Comparison of ENCODE assay signal across 8 cellular contexts in genomic region chr1:154998818-154999650, GRCh38. TPM values are rescaled to one million over a fixed set of nuclear protein-coding genes. Genes with fewer than 3 reads are reported as not detected.
DNase-seq lines count a peak whose midpoint lies in the region; ATAC-seq and TF ChIP-seq lines count a peak whose summit lies in the region.

No MANE protein-coding gene starts in this region.

- H3K4me1 ChIP-seq in H9 (ENCODE audit: insufficient read depth, low read length), result no peaks in the 10 kb centered on the region
- H3K4me1 ChIP-seq in OCI-LY3 (ENCODE audit: low read length), result peaks cover 28% of the 10 kb centered on the region
- peaks cover 15% of the 10 kb centered on the region for H3K4me1 ChIP-seq in fibroblast of lung (ENCODE audit: control insufficient read depth, extremely low read depth, insufficient read depth, low read length)
- peaks cover 16 to 18% of the 10 kb centered on the region in 2 donors for H3K4me1 ChIP-seq in thyroid gland

- no peaks in the 10 kb centered on the region for H3K79me1 ChIP-seq in H9 (ENCODE audit: insufficient read depth, low read depth, low read length, poor library complexity, severe bottlenecking)

- POLR2A ChIA-PET in BJ (lab: Charles Lee), result interaction anchor here (0.6 kb wide), 2 partner anchors 28 to 1115 kb away, joined by 3 to 7 read pairs; no protein-coding TSS in a partner anchor

- H3K9ac ChIP-seq in H9 (ENCODE audit: extremely low read depth, insufficient read length, low read length) (no peak overlapping the region), OCI-LY3 (ENCODE audit: low read length) (peak overlapping the region; percentile 89), fibroblast of lung (ENCODE audit: insufficient read depth, low read length) (no peak overlapping the region), neural cell (ENCODE audit: low read length) (no peak overlapping the region)

- H3K27ac ChIP-seq in H9 (ENCODE audit: insufficient read length, low read depth, low read length) (no peak overlapping the region), OCI-LY3 (ENCODE audit: low read length) (peak overlapping the region; percentile 95), fibroblast of lung (ENCODE audit: insufficient read depth, low read length) (no peak overlapping the region), neural cell (ENCODE audit: low read length) (no peak overlapping the region), thyroid gland (peak overlapping the region in 2 of 3 donors; percentile 95 to 99)

- peaks cover 22% of the 10 kb centered on the region for H3K23me2 ChIP-seq in H9 (ENCODE audit: insufficient read length, low read depth, low read length, poor library complexity, severe bottlenecking)

- no peak overlapping the region for H3K23ac ChIP-seq in H9 (ENCODE audit: insufficient read length, low read depth, low read length)

- no peak overlapping the region for H3K18ac ChIP-seq in H9 (ENCODE audit: insufficient read length, low read depth, low read length)

- H3K4me3 ChIP-seq in BJ (ENCODE audit: low read depth, low read length) (peak overlapping the region; percentile 27), OCI-LY3 (ENCODE audit: low read length) (peak overlapping the region; percentile 84), fibroblast of lung (replicated peaks in 1 of 4; ENCODE audit: control extremely low read depth in 1 of 4, insufficient read depth in 1 of 4, low read depth in 3 of 4, low read length in 4 of 4) (peak overlapping the region in 2 of 4 experiments; percentile 42 to 86), neural cell (ENCODE audit: low read length) (peak overlapping the region; percentile 79), thyroid gland (replicated peaks in 1 of 3) (peak overlapping the region in 1 of 3 donors; percentile 86)

- H3K36me3 ChIP-seq in BJ (ENCODE audit: control insufficient read depth, insufficient read depth, low read length) (no peaks in the 10 kb centered on the region), OCI-LY3 (replicated peaks; ENCODE audit: low read depth, low read length) (peaks cover 2% of the 10 kb centered on the region), fibroblast of lung (ENCODE audit: control insufficient read depth, insufficient read depth, low read length) (no peaks in the 10 kb centered on the region), neural cell (ENCODE audit: insufficient read depth, low read length) (no peaks in the 10 kb centered on the region), thyroid gland (no peaks in the 10 kb centered on the region)

- no peak overlapping the region for H4K8ac ChIP-seq in H9 (replicated peaks; ENCODE audit: insufficient read length, low read depth, low read length)

- H2AK5ac ChIP-seq in H9 (ENCODE audit: insufficient read length, low read length), result no peak overlapping the region

- H3K9me3 ChIP-seq in H9 (ENCODE audit: control insufficient read depth, low read depth, low read length) (no peaks in the 10 kb centered on the region), OCI-LY3 (ENCODE audit: insufficient read depth, low read length) (no peaks in the 10 kb centered on the region), fibroblast of lung (ENCODE audit: control insufficient read depth, insufficient read depth, low read depth, low read length) (no peaks in the 10 kb centered on the region), neural cell (ENCODE audit: low read length) (no peaks in the 10 kb centered on the region), thyroid gland (no peaks in the 10 kb centered on the region)

- peak; percentile 1 to 2 for ATAC-seq in activated T-cell treated with anti-CD3 and anti-CD28 coated beads, Interleukin-2, amount 50 U/mL, for 72 hours (replicated peaks in 1 of 2)

- H3K36me3 Mint-ChIP-seq in H9 (ENCODE audit: insufficient read depth in 1 of 3, low read depth in 3 of 3), result no peaks in the 10 kb centered on the region
- peaks cover 7 to 8% of the 10 kb centered on the region in 2 donors for H3K36me3 Mint-ChIP-seq in activated T-cell treated with anti-CD3 and anti-CD28 coated beads, Interleukin-2, amount 50 U/mL, for 72 hours (ENCODE audit: insufficient read depth in 2 of 2)

- H3K27ac Mint-ChIP-seq in H9, result peak overlapping the region in 1 of 3 experiments; percentile 92; a peak in 2 of 7 replicates
- H3K27ac Mint-ChIP-seq in activated T-cell treated with anti-CD3 and anti-CD28 coated beads, Interleukin-2, amount 50 U/mL, for 72 hours, result peak overlapping the region; percentile 5

- no peak overlapping the region for H2BK12ac ChIP-seq in H9 (ENCODE audit: insufficient read length, low read depth, low read length)

- H3K4ac ChIP-seq in H9 (ENCODE audit: low read depth, low read length), result no peak overlapping the region

- TF ChIP-seq CTCF in BJ (IDR thresholded peaks at IDR 0.05; ENCODE audit: insufficient read depth, low read depth, low read length), result peak; percentile 96
- peak; percentile 90 for TF ChIP-seq CTCF in H9 (conservative IDR thresholded peaks at IDR 0.05)
- TF ChIP-seq CTCF in OCI-LY3 (IDR thresholded peaks at IDR 0.05; ENCODE audit: low read depth, low read length), result peak; percentile 98
- peak; percentile 96 for TF ChIP-seq CTCF in fibroblast of lung (conservative IDR thresholded peaks at IDR 0.05 in 1 of 2, IDR thresholded peaks at IDR 0.05 in 1 of 2; ENCODE audit: low read depth in 1 of 2, low read length in 2 of 2)
- peak; percentile 87 for TF ChIP-seq CTCF in neural cell (IDR thresholded peaks at IDR 0.05; ENCODE audit: poor library complexity, severe bottlenecking)
- TF ChIP-seq CTCF in thyroid gland (IDR thresholded peaks at IDR 0.05), result peak; percentile 33 to 70 (median 63)

- H3K27me3 Mint-ChIP-seq in H9 (ENCODE audit: low read depth), result peaks cover 3% of the 10 kb centered on the region
- no peaks in the 10 kb centered on the region for H3K27me3 Mint-ChIP-seq in activated T-cell treated with anti-CD3 and anti-CD28 coated beads, Interleukin-2, amount 50 U/mL, for 72 hours (ENCODE audit: low read depth)

- peaks cover 3% of the 10 kb centered on the region for H3F3A ChIP-seq in neural cell (ENCODE audit: insufficient read depth, low read length, poor library complexity, severe bottlenecking)

- H4K20me1 ChIP-seq in H9 (ENCODE audit: control insufficient read depth, insufficient read depth, insufficient read length) (no peaks in the 10 kb centered on the region), OCI-LY3 (ENCODE audit: insufficient read depth, low read length) (no peaks in the 10 kb centered on the region), fibroblast of lung (ENCODE audit: control insufficient read depth, extremely low read depth, insufficient read depth, low read length) (no peaks in the 10 kb centered on the region), neural cell (ENCODE audit: insufficient read depth) (no peaks in the 10 kb centered on the region)

- H2BK20ac ChIP-seq in H9 (ENCODE audit: low read depth, low read length, poor library complexity, severe bottlenecking), result no peak overlapping the region

- no peak overlapping the region for H2AFZ ChIP-seq in H9 (ENCODE audit: low read length)
- H2AFZ ChIP-seq in OCI-LY3 (ENCODE audit: low read depth, low read length), result no peak overlapping the region
- peak overlapping the region; percentile 9 for H2AFZ ChIP-seq in fibroblast of lung (ENCODE audit: low read length)
- H2AFZ ChIP-seq in neural cell (ENCODE audit: low read depth, low read length), result no peak overlapping the region

- intact Hi-C loops in thyroid gland (cut with DNase I), result loop anchor here (5.0 kb wide), 1 partner anchor 37 kb away; the partner anchor contains the start of gene PYGO2

- no peak overlapping the region for H2BK15ac ChIP-seq in H9 (ENCODE audit: low read depth, low read length)

- H3K79me2 ChIP-seq in H9 (ENCODE audit: insufficient read depth, low read length), result no peaks in the 10 kb centered on the region; the same call in 1 of the 2 replicates
- peaks cover 15% of the 10 kb centered on the region for H3K79me2 ChIP-seq in OCI-LY3 (ENCODE audit: low read length)
- H3K79me2 ChIP-seq in fibroblast of lung (ENCODE audit: control insufficient read depth, insufficient read depth, low read length), result peaks cover 8% of the 10 kb centered on the region
- H3K79me2 ChIP-seq in neural cell (replicated peaks; ENCODE audit: insufficient read depth, low read length), result no peaks in the 10 kb centered on the region

- TF ChIP-seq POLR2A in thyroid gland (IDR thresholded peaks at IDR 0.05), result no peak

- no peak overlapping the region for H2BK5ac ChIP-seq in H9 (ENCODE audit: insufficient read length, low read length)

- CTCF ChIA-PET in BJ (lab: Yijun Ruan, JAX), result interaction anchor here (0.7 to 9.0 kb wide), 25 partner anchors 11 to 439 kb away, joined by 3 to 95 read pairs (median 6); partner anchors contain the start of genes CKS1B, FLAD1, PBXIP1 and PMVK

- no peaks in the 10 kb centered on the region for H3K27me3 ChIP-seq in BJ (ENCODE audit: control insufficient read depth, insufficient read depth, low read length)
- no peaks in the 10 kb centered on the region for H3K27me3 ChIP-seq in H9 (ENCODE audit: insufficient read depth, low read length)
- H3K27me3 ChIP-seq in OCI-LY3 (ENCODE audit: low read depth, low read length), result no peaks in the 10 kb centered on the region
- H3K27me3 ChIP-seq in fibroblast of lung (ENCODE audit: control insufficient read depth, insufficient read depth, low read length), result no peaks in the 10 kb centered on the region
- peaks cover 9% of the 10 kb centered on the region for H3K27me3 ChIP-seq in neural cell (ENCODE audit: insufficient read depth, low read depth, low read length)
- no peaks in the 10 kb centered on the region for H3K27me3 ChIP-seq in thyroid gland

- H3K4me2 ChIP-seq in H9 (ENCODE audit: insufficient read depth, insufficient read length, low read length) (peak overlapping the region; percentile 90), OCI-LY3 (ENCODE audit: low read length) (peak overlapping the region; percentile 82), fibroblast of lung (ENCODE audit: extremely low read depth, insufficient read depth, low read length) (peak overlapping the region; percentile 67), neural cell (ENCODE audit: low read length) (no peak overlapping the region)

- peaks cover 0 to 2% of the 10 kb centered on the region in 2 experiments; a peak in 2 of 5 replicates for H3K9me3 Mint-ChIP-seq in H9
- no peaks in the 10 kb centered on the region for H3K9me3 Mint-ChIP-seq in activated T-cell treated with anti-CD3 and anti-CD28 coated beads, Interleukin-2, amount 50 U/mL, for 72 hours

- peak overlapping the region; percentile 93 to 97 for H3K4me3 Mint-ChIP-seq in H9
- peak overlapping the region; percentile 63 to 94 for H3K4me3 Mint-ChIP-seq in activated T-cell treated with anti-CD3 and anti-CD28 coated beads, Interleukin-2, amount 50 U/mL, for 72 hours

- no peak overlapping the region for H4K91ac ChIP-seq in H9 (ENCODE audit: insufficient read length, low read depth, low read length)

- no peak for TF ChIP-seq EP300 in neural cell (conservative IDR thresholded peaks at IDR 0.05; ENCODE audit: poor library complexity, severe bottlenecking)

- peak; percentile 62 for TF ChIP-seq RAD21 in neural cell (conservative IDR thresholded peaks at IDR 0.05)

- no peaks in the 10 kb centered on the region for H3K9me2 ChIP-seq in neural cell (ENCODE audit: insufficient read depth, low read length)

- no CpG with 5 or more reads among the region's 50 CpGs for WGBS in H9 (ENCODE audit: extremely low coverage, insufficient read length, low lambda C conversion rate)
- 17 to 21% methylated on average over 31 to 40 of the region's 50 CpGs for WGBS in thyroid gland, 2 donors

- no peak for DNase-seq in BJ (ENCODE audit: low read depth)
- DNase-seq in H9, result peak; percentile 89
- peak; percentile 80 to 82 for DNase-seq in activated T-cell treated with anti-CD3 and anti-CD28 coated beads, Interleukin-2, amount 50 U/mL, for 72 hours
- peak; percentile 59 to 76 for DNase-seq in fibroblast of lung (ENCODE audit: low read depth in 2 of 2)
- peak in 1 of 2 donors; percentile 51 for DNase-seq in thyroid gland
- no peak for DNase-seq in NCI-H2196 (lab: John Stamatoyannopoulos, UW; ENCODE audit: unreplicated experiment)

- no peak overlapping the region for H4K5ac ChIP-seq in H9 (ENCODE audit: insufficient read length, low read depth, low read length)

- no peak overlapping the region for H3K14ac ChIP-seq in H9 (ENCODE audit: insufficient read depth, low read length)

- H3K56ac ChIP-seq in H9 (ENCODE audit: insufficient read length, low read depth, low read length), result no peak overlapping the region

- peaks cover 12 to 26% of the 10 kb centered on the region in 2 experiments for H3K4me1 Mint-ChIP-seq in H9
- peaks cover 36% of the 10 kb centered on the region for H3K4me1 Mint-ChIP-seq in activated T-cell treated with anti-CD3 and anti-CD28 coated beads, Interleukin-2, amount 50 U/mL, for 72 hours (ENCODE audit: low read depth)

- no peak overlapping the region for H2BK120ac ChIP-seq in H9 (ENCODE audit: low read depth, low read length, poor library complexity, severe bottlenecking)

- H3T11ph ChIP-seq in H9 (ENCODE audit: low read length), result no peak overlapping the region

RNA-seq across cellular contexts. Expression of gene ZBTB7B, which starts 3.6 kb away (rescaled TPM):
- polyA plus RNA-seq in BJ (2011; rRNA removed) (18.1 and 29.4 TPM in 2 replicates), fibroblast of lung (6.2 and 7.0 TPM in 2 replicates), neural cell (0.38 and 0.54 TPM in 2 replicates)
- 21.3 and 22.4 TPM in 2 replicates for polyA minus RNA-seq in BJ (2011; rRNA and poly(A)+ RNA removed)
- total RNA-seq in H9 (2021) (33.5 and 38.3 TPM in 2 replicates), fibroblast of lung (12.3 and 19.3 TPM in 2 replicates), thyroid gland (10 to 100 TPM; 35.7 to 89.8 (median 47.3) TPM)
- total RNA-seq in activated T-cell treated with anti-CD3 and anti-CD28 coated beads, Interleukin-2, amount 50 U/mL, for 72 hours, result 100 to 1,000 TPM; 129 to 141 TPM
- 9.6 and 12.2 TPM in 2 replicates for polyA plus RNA-seq in fibroblast of lung (2012)
- polyA minus RNA-seq in fibroblast of lung (ENCODE audit: low replicate concordance) (10.7 and 11.5 TPM in 2 replicates), neural cell (0.24 and 0.46 TPM in 2 replicates)

RNA-seq across cellular contexts. Expression of gene LENEP, which starts 5.6 kb away (rescaled TPM):
- not detected in 2 replicates for polyA plus RNA-seq in BJ (2011; rRNA removed)
- polyA minus RNA-seq in BJ (2011; rRNA and poly(A)+ RNA removed), result 1.2 TPM in 1 of 2 replicates, not detected in the other
- total RNA-seq in H9 (2021), result 1.4 and 2.8 TPM in 2 replicates
- 1 to 10 TPM in 1 of 2 donors, under 1 TPM in 1; 0.65 to 2.3 TPM for total RNA-seq in activated T-cell treated with anti-CD3 and anti-CD28 coated beads, Interleukin-2, amount 50 U/mL, for 72 hours
- 0.26 TPM in 1 of 2 replicates, not detected in the other for total RNA-seq in fibroblast of lung
- not detected in 2 replicates for polyA plus RNA-seq in fibroblast of lung
- not detected in 2 replicates for polyA plus RNA-seq in fibroblast of lung (2012)
- not detected in 2 replicates for polyA minus RNA-seq in fibroblast of lung (ENCODE audit: low replicate concordance)
- 3.9 TPM in 1 of 2 replicates, not detected in the other for polyA plus RNA-seq in neural cell
- polyA minus RNA-seq in neural cell, result 1.7 and 2.4 TPM in 2 replicates
- total RNA-seq in thyroid gland, result not detected

RNA-seq across cellular contexts. Expression of gene FLAD1, which starts 15.9 kb away (rescaled TPM):
- polyA plus RNA-seq in BJ (2011; rRNA removed) (26.5 and 40.5 TPM in 2 replicates), fibroblast of lung (11.8 and 20.1 TPM in 2 replicates), neural cell (68.6 and 79.5 TPM in 2 replicates)
- polyA minus RNA-seq in BJ (2011; rRNA and poly(A)+ RNA removed), result 26.9 and 52.6 TPM in 2 replicates
- total RNA-seq in H9 (2021) (97.0 and 102 TPM in 2 replicates), fibroblast of lung (20.5 and 24.9 TPM in 2 replicates), thyroid gland (10 to 100 TPM; 24.1 to 39.3 (median 31.1) TPM)
- 10 to 100 TPM; 45.5 to 55.1 TPM for total RNA-seq in activated T-cell treated with anti-CD3 and anti-CD28 coated beads, Interleukin-2, amount 50 U/mL, for 72 hours
- polyA plus RNA-seq in fibroblast of lung (2012), result 21.2 and 31.5 TPM in 2 replicates
- polyA minus RNA-seq in fibroblast of lung (ENCODE audit: low replicate concordance) (25.3 and 47.5 TPM in 2 replicates), neural cell (37.5 and 39.2 TPM in 2 replicates)

RNA-seq across cellular contexts. Expression of gene CKS1B, which starts 24.6 kb away (rescaled TPM):
- 111 and 160 TPM in 2 replicates for polyA plus RNA-seq in BJ (2011; rRNA removed)
- polyA minus RNA-seq in BJ (2011; rRNA and poly(A)+ RNA removed), result 32.3 and 34.2 TPM in 2 replicates
- 279 and 283 TPM in 2 replicates for total RNA-seq in H9 (2021)
- 100 to 1,000 TPM; 251 to 304 TPM for total RNA-seq in activated T-cell treated with anti-CD3 and anti-CD28 coated beads, Interleukin-2, amount 50 U/mL, for 72 hours
- 23.9 and 40.3 TPM in 2 replicates for total RNA-seq in fibroblast of lung
- 55.4 and 176 TPM in 2 replicates for polyA plus RNA-seq in fibroblast of lung
- 38.8 and 114 TPM in 2 replicates for polyA plus RNA-seq in fibroblast of lung (2012)
- polyA minus RNA-seq in fibroblast of lung (ENCODE audit: low replicate concordance), result 4.0 and 38.8 TPM in 2 replicates
- polyA plus RNA-seq in neural cell, result 22.4 and 29.0 TPM in 2 replicates
- polyA minus RNA-seq in neural cell, result 8.8 and 11.6 TPM in 2 replicates
- total RNA-seq in thyroid gland, result 10 to 100 TPM; 14.3 to 29.5 (median 22.6) TPM

RNA-seq across cellular contexts. Expression of gene SHC1, which starts 28.5 kb away (rescaled TPM):
- polyA plus RNA-seq in BJ (2011; rRNA removed) (455 and 653 TPM in 2 replicates), fibroblast of lung (277 and 289 TPM in 2 replicates), neural cell (4.7 and 9.5 TPM in 2 replicates)
- 247 and 437 TPM in 2 replicates for polyA minus RNA-seq in BJ (2011; rRNA and poly(A)+ RNA removed)
- total RNA-seq in H9 (2021) (168 and 173 TPM in 2 replicates), fibroblast of lung (220 and 245 TPM in 2 replicates), thyroid gland (100 to 1,000 TPM; 108 to 168 (median 123) TPM)
- total RNA-seq in activated T-cell treated with anti-CD3 and anti-CD28 coated beads, Interleukin-2, amount 50 U/mL, for 72 hours, result 10 to 100 TPM; 55.8 to 58.6 TPM
- 261 and 301 TPM in 2 replicates for polyA plus RNA-seq in fibroblast of lung (2012)
- polyA minus RNA-seq in fibroblast of lung (ENCODE audit: low replicate concordance) (433 and 499 TPM in 2 replicates), neural cell (3.2 and 5.8 TPM in 2 replicates)

Comparison
In these comparisons a context has a peak if more than half of its experiments do, and no peak if none do; other contexts are left out.
1. DNase-seq: peak in H9 (single experiment), activated T-cell treated with anti-CD3 and anti-CD28 coated beads, Interleukin-2, amount 50 U/mL, for 72 hours (2 of 2) and fibroblast of lung (2 of 2); none in BJ (single experiment) and NCI-H2196 (single experiment).
2. H3K27ac ChIP-seq: peak in OCI-LY3 (single experiment) and thyroid gland (2 of 3); none in H9 (single experiment), fibroblast of lung (single experiment) and neural cell (single experiment).
3. Peak in every context shown above with its lines, with median percentiles within 50 percentile points of each other: CTCF ChIP-seq.